ENCODE assay signal across 1 cellular context in the genomic region with DNA sequence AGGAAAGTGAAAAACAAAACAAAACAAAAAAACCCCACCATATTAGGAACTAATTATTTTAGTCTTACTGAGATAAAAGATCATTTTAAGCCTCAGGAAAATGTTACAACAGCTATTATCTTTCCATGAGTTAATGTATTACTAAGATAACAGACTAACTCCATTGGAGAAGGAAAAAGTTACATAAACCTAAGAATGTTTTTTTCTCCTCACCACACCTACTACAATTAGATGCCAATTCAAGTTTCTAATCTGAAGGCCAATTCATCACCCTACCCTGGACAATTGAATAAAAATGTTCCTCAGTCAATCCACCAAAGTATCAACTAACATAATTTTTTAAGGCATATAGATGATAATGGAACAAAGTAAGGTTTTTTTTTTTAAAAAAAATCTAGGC.
TF ChIP-seq lines count a peak whose summit lies in the region.

No MANE protein-coding gene starts in this region.

TF ChIP-seq in SK-N-SH, 30 proteins besides CTCF, POLR2A, EP300 and RAD21 (continued from another document):
- TF ChIP-seq, protein P1, sequence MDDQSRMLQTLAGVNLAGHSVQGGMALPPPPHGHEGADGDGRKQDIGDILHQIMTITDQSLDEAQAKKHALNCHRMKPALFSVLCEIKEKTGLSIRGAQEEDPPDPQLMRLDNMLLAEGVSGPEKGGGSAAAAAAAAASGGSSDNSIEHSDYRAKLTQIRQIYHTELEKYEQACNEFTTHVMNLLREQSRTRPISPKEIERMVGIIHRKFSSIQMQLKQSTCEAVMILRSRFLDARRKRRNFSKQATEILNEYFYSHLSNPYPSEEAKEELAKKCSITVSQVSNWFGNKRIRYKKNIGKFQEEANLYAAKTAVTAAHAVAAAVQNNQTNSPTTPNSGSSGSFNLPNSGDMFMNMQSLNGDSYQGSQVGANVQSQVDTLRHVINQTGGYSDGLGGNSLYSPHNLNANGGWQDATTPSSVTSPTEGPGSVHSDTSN (IDR thresholded peaks at IDR 0.05) = no peak
